ENCODE assay signal across 11 cellular contexts in genomic region chr15:35141743-35142356, GRCh38. TPM values are rescaled to one million over a fixed set of nuclear protein-coding genes. Genes with fewer than 3 reads are reported as not detected.
DNase-seq lines count a peak whose midpoint lies in the region; ATAC-seq, FAIRE-seq and TF ChIP-seq lines count a peak whose summit lies in the region.
"Had no signal": no experiment of that assay in that cellular context is flagged by ENCODE, and none has a peak within 500 bp of the region (broad histone marks: within the 10 kb centered on the region; RNA-seq: fewer than 3 reads in every experiment).

No MANE protein-coding gene starts in this region.

- intact Hi-C loops in mammary epithelial cell (cut with micrococcal nuclease): no loop called here

- no peak overlapping the region for H3K4me2 ChIP-seq in mammary epithelial cell (ENCODE audit: insufficient read depth, low read depth, low read length)

- no peak overlapping the region for H2AFZ ChIP-seq in mammary epithelial cell (ENCODE audit: low read depth, low read length)

- no peak for ATAC-seq in HG03432 (IDR thresholded peaks at IDR 0.05; ENCODE audit: unreplicated experiment)
- ATAC-seq in GM18867 (IDR thresholded peaks at IDR 0.05; ENCODE audit: unreplicated experiment): no peak

- no TSS peak for BruUV-seq in mammary epithelial cell (replicated peaks; lab: Mats Ljungman, UMichigan)

- no peaks in the 10 kb centered on the region for H3K36me3 Mint-ChIP-seq in nephron (ENCODE audit: low read depth)

- no peak overlapping the region for H3K4me3 Mint-ChIP-seq in nephron

- H3K4me1 Mint-ChIP-seq in nephron: peaks cover 25% of the 10 kb centered on the region

- H3K27me3 Mint-ChIP-seq in nephron (ENCODE audit: low read depth): no peaks in the 10 kb centered on the region

- no peaks in the 10 kb centered on the region for H3K9me3 Mint-ChIP-seq in nephron

- H3K4me1 ChIP-seq in mammary epithelial cell (ENCODE audit: insufficient read depth, low read length): peaks cover 3% of the 10 kb centered on the region

- H3K79me2 ChIP-seq in mammary epithelial cell (ENCODE audit: insufficient read depth, low read length): no peaks in the 10 kb centered on the region

- H3K36me3 ChIP-seq in mammary epithelial cell (ENCODE audit: insufficient read depth, low read length): no peaks in the 10 kb centered on the region

- no peak for FAIRE-seq in HTR-8/SVneo (lab: Jason Lieb, UNC)
- FAIRE-seq: keratinocyte had no signal

- peak; percentile 79 for DNase-seq in EL
- peak; percentile 21 for DNase-seq in HTR-8/SVneo (ENCODE audit: insufficient read length, low spot score)
- peak; percentile 73 for DNase-seq in mammary epithelial cell
- no peak for DNase-seq in NCI-H1694 (lab: John Stamatoyannopoulos, UW)
- no peak for DNase-seq in NCI-H2171 (lab: John Stamatoyannopoulos, UW)
- DNase-seq: activated T-cell treated with anti-CD3 and anti-CD28 coated beads, Interleukin-2, amount 50 U/mL, for 48 hours; NCI-H774 had no signal

- H3K27ac Mint-ChIP-seq in nephron: peak overlapping the region; percentile 87 to 96 (median 92)

- in situ Hi-C loops in mammary epithelial cell (cut with MboI; ENCODE audit: low sequenced_read_pairs in 2 of 2): no loop called here

- dilution Hi-C loops in mammary epithelial cell (cut with HindIII; ENCODE audit: low sequenced_read_pairs): no loop called here

- H4K20me1 ChIP-seq in mammary epithelial cell (ENCODE audit: insufficient read depth, low read length): no peaks in the 10 kb centered on the region

- peak overlapping the region; percentile 22 for H3K27ac ChIP-seq in mammary epithelial cell (ENCODE audit: insufficient read depth, low read depth, low read length)

- CTCF ChIA-PET in mammary epithelial cell (lab: Charles Lee; ENCODE audit: low non-redundant PET): no interaction called here

- H3K9ac ChIP-seq in mammary epithelial cell (ENCODE audit: insufficient read depth, low read length): no peak overlapping the region

- no peak overlapping the region for H3K4me3 ChIP-seq in mammary epithelial cell (replicated peaks in 1 of 3; ENCODE audit: insufficient read depth in 1 of 3, low read depth in 2 of 3, low read length in 3 of 3)

- H3K9me3 ChIP-seq in mammary epithelial cell (replicated peaks; ENCODE audit: insufficient read depth, low read length): no peaks in the 10 kb centered on the region

- H3K27me3 ChIP-seq in mammary epithelial cell (ENCODE audit: insufficient read depth, low read length): no peaks in the 10 kb centered on the region

- no peak for TF ChIP-seq CTCF in mammary epithelial cell (conservative IDR thresholded peaks at IDR 0.05 in 1 of 2, IDR thresholded peaks at IDR 0.05 in 1 of 2; ENCODE audit: extremely low read depth in 1 of 2, insufficient read depth in 1 of 2, low read depth in 1 of 2, low read length in 2 of 2)
- no peak for TF ChIP-seq CTCF in nephron (IDR thresholded peaks at IDR 0.05; ENCODE audit: unreplicated experiment in 3 of 3)

RNA-seq across cellular contexts. Expression of gene NANOGP8, which starts 56.8 kb away (rescaled TPM):
- not detected for total RNA-seq in mammary epithelial cell
- not detected for polyA plus RNA-seq in mammary epithelial cell
- not detected for polyA minus RNA-seq in mammary epithelial cell
- polyA plus RNA-seq: keratinocyte had no signal

Comparison
In these comparisons a context has a peak if more than half of its experiments do, and no peak if none do; other contexts are left out.
1. DNase-seq: peak in EL (single experiment), HTR-8/SVneo (single experiment) and mammary epithelial cell (single experiment); none in NCI-H1694 (single experiment) and NCI-H2171 (single experiment).